In the genomic region with DNA sequence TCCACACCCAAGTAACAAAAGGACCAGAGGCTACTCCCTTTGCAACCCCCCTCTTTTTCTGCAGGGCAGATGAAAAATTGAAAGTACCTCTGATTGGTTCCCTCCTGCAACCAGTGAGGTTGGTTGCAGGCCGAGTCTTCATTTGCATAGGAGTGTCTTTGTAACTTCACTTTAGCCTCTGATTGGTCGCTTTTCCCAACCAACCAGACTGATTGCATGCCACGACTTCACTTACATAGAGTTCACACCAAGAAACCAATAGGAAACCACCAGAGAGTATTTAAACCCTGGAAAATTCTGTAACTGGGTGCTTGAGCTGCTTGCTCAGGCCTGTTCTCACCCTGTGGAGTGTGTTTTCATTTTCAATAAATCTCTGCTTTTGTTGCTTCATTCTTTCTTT, we compare ENCODE assay signal across 17 cellular contexts.
A peak's percentile ranks its signal among the peaks of the same experiment; 100 is the strongest.
DNase-seq lines count a peak whose midpoint lies in the region; ATAC-seq and TF ChIP-seq lines count a peak whose summit lies in the region.
"Had no signal": no experiment of that assay in that cellular context is flagged by ENCODE, and none has a peak within 500 bp of the region (broad histone marks: within the 10 kb centered on the region; RNA-seq: fewer than 3 reads in every experiment).

No MANE protein-coding gene starts in this region.

- ATAC-seq in GM21360 (IDR thresholded peaks at IDR 0.05; ENCODE audit: unreplicated experiment) = no peak
- ATAC-seq: GM12878, K562 had no signal

- DNase-seq in EH (ENCODE audit: low read depth) (peak; percentile 12), HT1080 (ENCODE audit: low read depth) (peak; percentile 10), NB4 (ENCODE audit: low read depth) (peak; percentile 11), NCI-H1417 treated with DMSO at 0.1 percent for 48 hours (lab: John Stamatoyannopoulos, UW) (no peak)
- no peak for DNase-seq in activated CD4-positive, alpha-beta T cell treated with anti-CD3 and anti-CD28 coated beads, Interleukin-2, amount 50 U/mL, for 1 hour
- DNase-seq: ACHN; BE2C; C1 segment of cervical spinal cord; CD4-positive, CD25-positive, alpha-beta regulatory T cell; CD8-positive, alpha-beta memory T cell; COR-L47; DMS79 treated with DMSO at 0.1 percent for 48 hours; EL had no signal

- H3K4me3 ChIP-seq in NB4 (ENCODE audit: low read depth, low read length) = no peak overlapping the region
- H3K4me3 ChIP-seq: GM12878, HAP-1, K562 had no signal

- no peak for TF ChIP-seq CTCF in NB4 (IDR thresholded peaks at IDR 0.05; ENCODE audit: low read depth, low read length)

- TF ChIP-seq POLR2A in NB4 (IDR thresholded peaks at IDR 0.05; ENCODE audit: extremely low read depth, insufficient read length) = no peak

Comparison
In these comparisons a context has a peak if more than half of its experiments do, and no peak if none do; other contexts are left out.
1. DNase-seq: peak in EH (single experiment), HT1080 (single experiment) and NB4 (single experiment); none in NCI-H1417 treated with DMSO at 0.1 percent for 48 hours (single experiment) and activated CD4-positive, alpha-beta T cell treated with anti-CD3 and anti-CD28 coated beads, Interleukin-2, amount 50 U/mL, for 1 hour (single experiment).